1 cellular context compared by ENCODE assay signal in the genomic region with DNA sequence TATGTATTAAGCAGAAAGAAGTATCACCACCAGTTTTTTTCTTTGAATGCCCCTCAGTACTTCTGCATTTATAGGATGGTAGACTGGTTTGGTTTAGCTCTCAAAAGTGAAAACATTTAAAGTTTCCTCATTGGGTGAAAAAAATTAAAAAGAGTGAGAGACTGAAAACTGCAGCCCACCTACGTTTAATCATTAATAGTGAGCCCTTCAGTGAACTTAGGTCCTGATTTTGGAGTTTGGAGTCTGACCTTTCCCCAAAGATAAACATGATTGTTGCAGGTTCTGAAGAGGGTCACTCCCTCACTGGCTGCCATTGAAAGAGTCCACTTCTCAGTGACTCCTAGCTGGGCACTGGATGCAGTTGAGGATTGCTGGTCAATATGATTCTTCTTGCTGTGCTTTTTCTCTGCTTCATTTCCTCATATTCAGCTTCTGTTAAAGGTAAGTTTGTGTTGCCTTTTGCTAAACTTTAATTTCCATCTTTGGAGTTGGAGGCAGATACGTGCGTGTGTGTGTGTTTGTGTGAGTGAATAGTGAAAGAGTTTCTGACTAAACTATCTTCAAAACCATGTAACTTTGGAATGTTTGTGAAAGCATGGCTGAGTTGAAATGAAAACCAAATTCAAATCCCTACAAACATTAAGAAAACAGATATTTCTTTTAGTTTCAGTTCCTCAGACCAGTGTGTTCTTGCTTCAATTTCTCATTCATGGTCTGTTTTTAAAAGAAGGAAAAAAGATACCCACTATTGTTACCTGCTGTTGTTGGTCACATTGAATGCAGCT.
TF ChIP-seq lines count a peak whose summit lies in the region.

MTTP (plus strand) TSS at position 295 of the 785 bp plus-strand sequence; CDS start at position 381, 86 bp downstream.

TF ChIP-seq in HepG2, 621 proteins besides CTCF, POLR2A, EP300 and RAD21 (continued from another document and continues in another):
- TF ChIP-seq, protein P1, sequence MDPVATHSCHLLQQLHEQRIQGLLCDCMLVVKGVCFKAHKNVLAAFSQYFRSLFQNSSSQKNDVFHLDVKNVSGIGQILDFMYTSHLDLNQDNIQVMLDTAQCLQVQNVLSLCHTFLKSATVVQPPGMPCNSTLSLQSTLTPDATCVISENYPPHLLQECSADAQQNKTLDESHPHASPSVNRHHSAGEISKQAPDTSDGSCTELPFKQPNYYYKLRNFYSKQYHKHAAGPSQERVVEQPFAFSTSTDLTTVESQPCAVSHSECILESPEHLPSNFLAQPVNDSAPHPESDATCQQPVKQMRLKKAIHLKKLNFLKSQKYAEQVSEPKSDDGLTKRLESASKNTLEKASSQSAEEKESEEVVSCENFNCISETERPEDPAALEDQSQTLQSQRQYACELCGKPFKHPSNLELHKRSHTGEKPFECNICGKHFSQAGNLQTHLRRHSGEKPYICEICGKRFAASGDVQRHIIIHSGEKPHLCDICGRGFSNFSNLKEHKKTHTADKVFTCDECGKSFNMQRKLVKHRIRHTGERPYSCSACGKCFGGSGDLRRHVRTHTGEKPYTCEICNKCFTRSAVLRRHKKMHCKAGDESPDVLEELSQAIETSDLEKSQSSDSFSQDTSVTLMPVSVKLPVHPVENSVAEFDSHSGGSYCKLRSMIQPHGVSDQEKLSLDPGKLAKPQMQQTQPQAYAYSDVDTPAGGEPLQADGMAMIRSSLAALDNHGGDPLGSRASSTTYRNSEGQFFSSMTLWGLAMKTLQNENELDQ (CRISPR knock-in tag; IDR thresholded peaks at IDR 0.05; ENCODE audit: borderline replicate concordance): no peak
- no peak for TF ChIP-seq RARG (CRISPR knock-in tag; IDR thresholded peaks at IDR 0.05; ENCODE audit: low read depth)
- TF ChIP-seq KDM3A (CRISPR knock-in tag; IDR thresholded peaks at IDR 0.05; ENCODE audit: low read depth): 0 out of 2 replicates have a peak, but pooled peaks have one; percentile 39
- TF ChIP-seq ZFP90 (CRISPR knock-in tag; IDR thresholded peaks at IDR 0.05; ENCODE audit: borderline replicate concordance): peak; percentile 42
- peak; percentile 62 to 65; a peak in 2 of 4 replicates for TF ChIP-seq HMGXB4 (CRISPR knock-in tag; IDR thresholded peaks at IDR 0.05; ENCODE audit: borderline replicate concordance in 1 of 2, low read depth in 1 of 2)
- TF ChIP-seq, protein P2, sequence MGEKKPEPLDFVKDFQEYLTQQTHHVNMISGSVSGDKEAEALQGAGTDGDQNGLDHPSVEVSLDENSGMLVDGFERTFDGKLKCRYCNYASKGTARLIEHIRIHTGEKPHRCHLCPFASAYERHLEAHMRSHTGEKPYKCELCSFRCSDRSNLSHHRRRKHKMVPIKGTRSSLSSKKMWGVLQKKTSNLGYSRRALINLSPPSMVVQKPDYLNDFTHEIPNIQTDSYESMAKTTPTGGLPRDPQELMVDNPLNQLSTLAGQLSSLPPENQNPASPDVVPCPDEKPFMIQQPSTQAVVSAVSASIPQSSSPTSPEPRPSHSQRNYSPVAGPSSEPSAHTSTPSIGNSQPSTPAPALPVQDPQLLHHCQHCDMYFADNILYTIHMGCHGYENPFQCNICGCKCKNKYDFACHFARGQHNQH (CRISPR knock-in tag; IDR thresholded peaks at IDR 0.05): peak; percentile 63; the same call in 1 of the 2 replicates
- TF ChIP-seq BCL3 (CRISPR knock-in tag; IDR thresholded peaks at IDR 0.05): peak; percentile 50; the same call in 1 of the 2 replicates
- TF ChIP-seq, protein P3, sequence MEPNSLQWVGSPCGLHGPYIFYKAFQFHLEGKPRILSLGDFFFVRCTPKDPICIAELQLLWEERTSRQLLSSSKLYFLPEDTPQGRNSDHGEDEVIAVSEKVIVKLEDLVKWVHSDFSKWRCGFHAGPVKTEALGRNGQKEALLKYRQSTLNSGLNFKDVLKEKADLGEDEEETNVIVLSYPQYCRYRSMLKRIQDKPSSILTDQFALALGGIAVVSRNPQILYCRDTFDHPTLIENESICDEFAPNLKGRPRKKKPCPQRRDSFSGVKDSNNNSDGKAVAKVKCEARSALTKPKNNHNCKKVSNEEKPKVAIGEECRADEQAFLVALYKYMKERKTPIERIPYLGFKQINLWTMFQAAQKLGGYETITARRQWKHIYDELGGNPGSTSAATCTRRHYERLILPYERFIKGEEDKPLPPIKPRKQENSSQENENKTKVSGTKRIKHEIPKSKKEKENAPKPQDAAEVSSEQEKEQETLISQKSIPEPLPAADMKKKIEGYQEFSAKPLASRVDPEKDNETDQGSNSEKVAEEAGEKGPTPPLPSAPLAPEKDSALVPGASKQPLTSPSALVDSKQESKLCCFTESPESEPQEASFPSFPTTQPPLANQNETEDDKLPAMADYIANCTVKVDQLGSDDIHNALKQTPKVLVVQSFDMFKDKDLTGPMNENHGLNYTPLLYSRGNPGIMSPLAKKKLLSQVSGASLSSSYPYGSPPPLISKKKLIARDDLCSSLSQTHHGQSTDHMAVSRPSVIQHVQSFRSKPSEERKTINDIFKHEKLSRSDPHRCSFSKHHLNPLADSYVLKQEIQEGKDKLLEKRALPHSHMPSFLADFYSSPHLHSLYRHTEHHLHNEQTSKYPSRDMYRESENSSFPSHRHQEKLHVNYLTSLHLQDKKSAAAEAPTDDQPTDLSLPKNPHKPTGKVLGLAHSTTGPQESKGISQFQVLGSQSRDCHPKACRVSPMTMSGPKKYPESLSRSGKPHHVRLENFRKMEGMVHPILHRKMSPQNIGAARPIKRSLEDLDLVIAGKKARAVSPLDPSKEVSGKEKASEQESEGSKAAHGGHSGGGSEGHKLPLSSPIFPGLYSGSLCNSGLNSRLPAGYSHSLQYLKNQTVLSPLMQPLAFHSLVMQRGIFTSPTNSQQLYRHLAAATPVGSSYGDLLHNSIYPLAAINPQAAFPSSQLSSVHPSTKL (CRISPR knock-in tag; IDR thresholded peaks at IDR 0.05): peak; percentile 79
- TF ChIP-seq THAP11 (CRISPR knock-in tag; IDR thresholded peaks at IDR 0.05): peak; percentile 72
- TF ChIP-seq, protein P4, sequence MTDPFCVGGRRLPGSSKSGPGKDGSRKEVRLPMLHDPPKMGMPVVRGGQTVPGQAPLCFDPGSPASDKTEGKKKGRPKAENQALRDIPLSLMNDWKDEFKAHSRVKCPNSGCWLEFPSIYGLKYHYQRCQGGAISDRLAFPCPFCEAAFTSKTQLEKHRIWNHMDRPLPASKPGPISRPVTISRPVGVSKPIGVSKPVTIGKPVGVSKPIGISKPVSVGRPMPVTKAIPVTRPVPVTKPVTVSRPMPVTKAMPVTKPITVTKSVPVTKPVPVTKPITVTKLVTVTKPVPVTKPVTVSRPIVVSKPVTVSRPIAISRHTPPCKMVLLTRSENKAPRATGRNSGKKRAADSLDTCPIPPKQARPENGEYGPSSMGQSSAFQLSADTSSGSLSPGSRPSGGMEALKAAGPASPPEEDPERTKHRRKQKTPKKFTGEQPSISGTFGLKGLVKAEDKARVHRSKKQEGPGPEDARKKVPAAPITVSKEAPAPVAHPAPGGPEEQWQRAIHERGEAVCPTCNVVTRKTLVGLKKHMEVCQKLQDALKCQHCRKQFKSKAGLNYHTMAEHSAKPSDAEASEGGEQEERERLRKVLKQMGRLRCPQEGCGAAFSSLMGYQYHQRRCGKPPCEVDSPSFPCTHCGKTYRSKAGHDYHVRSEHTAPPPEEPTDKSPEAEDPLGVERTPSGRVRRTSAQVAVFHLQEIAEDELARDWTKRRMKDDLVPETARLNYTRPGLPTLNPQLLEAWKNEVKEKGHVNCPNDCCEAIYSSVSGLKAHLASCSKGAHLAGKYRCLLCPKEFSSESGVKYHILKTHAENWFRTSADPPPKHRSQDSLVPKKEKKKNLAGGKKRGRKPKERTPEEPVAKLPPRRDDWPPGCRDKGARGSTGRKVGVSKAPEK (CRISPR knock-in tag; IDR thresholded peaks at IDR 0.05; ENCODE audit: borderline replicate concordance): 0 out of 2 replicates have a peak, but pooled peaks have one; percentile 51
- TF ChIP-seq HOXA3 (CRISPR knock-in tag; IDR thresholded peaks at IDR 0.05): peak; percentile 82
- TF ChIP-seq, protein P5, sequence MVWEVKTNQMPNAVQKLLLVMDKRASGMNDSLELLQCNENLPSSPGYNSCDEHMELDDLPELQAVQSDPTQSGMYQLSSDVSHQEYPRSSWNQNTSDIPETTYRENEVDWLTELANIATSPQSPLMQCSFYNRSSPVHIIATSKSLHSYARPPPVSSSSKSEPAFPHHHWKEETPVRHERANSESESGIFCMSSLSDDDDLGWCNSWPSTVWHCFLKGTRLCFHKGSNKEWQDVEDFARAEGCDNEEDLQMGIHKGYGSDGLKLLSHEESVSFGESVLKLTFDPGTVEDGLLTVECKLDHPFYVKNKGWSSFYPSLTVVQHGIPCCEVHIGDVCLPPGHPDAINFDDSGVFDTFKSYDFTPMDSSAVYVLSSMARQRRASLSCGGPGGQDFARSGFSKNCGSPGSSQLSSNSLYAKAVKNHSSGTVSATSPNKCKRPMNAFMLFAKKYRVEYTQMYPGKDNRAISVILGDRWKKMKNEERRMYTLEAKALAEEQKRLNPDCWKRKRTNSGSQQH (CRISPR knock-in tag; IDR thresholded peaks at IDR 0.05; ENCODE audit: low read depth): no peak; the same call in 1 of the 2 replicates
- TF ChIP-seq KLF12 (CRISPR knock-in tag; IDR thresholded peaks at IDR 0.05; ENCODE audit: borderline replicate concordance): peak; percentile 73; the same call in 1 of the 2 replicates
- no peak for TF ChIP-seq SOX6 (IDR thresholded peaks at IDR 0.05)
- TF ChIP-seq SOX6 (CRISPR knock-in tag; IDR thresholded peaks at IDR 0.05): peak; percentile 79
- TF ChIP-seq LBX2 (CRISPR knock-in tag; IDR thresholded peaks at IDR 0.05; ENCODE audit: borderline replicate concordance): no peak
- TF ChIP-seq, protein P6, sequence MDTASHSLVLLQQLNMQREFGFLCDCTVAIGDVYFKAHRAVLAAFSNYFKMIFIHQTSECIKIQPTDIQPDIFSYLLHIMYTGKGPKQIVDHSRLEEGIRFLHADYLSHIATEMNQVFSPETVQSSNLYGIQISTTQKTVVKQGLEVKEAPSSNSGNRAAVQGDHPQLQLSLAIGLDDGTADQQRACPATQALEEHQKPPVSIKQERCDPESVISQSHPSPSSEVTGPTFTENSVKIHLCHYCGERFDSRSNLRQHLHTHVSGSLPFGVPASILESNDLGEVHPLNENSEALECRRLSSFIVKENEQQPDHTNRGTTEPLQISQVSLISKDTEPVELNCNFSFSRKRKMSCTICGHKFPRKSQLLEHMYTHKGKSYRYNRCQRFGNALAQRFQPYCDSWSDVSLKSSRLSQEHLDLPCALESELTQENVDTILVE (CRISPR knock-in tag; IDR thresholded peaks at IDR 0.05): peak; percentile 23; the same call in 1 of the 2 replicates
- peak; percentile 48 for TF ChIP-seq ASH2L (IDR thresholded peaks at IDR 0.05; ENCODE audit: insufficient read length, low read depth, low read length)
- TF ChIP-seq, protein P7, sequence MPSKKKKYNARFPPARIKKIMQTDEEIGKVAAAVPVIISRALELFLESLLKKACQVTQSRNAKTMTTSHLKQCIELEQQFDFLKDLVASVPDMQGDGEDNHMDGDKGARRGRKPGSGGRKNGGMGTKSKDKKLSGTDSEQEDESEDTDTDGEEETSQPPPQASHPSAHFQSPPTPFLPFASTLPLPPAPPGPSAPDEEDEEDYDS (CRISPR knock-in tag; IDR thresholded peaks at IDR 0.05): peak; percentile 59
- peak; percentile 62; the same call in 1 of the 2 replicates for TF ChIP-seq NFIC (IDR thresholded peaks at IDR 0.05; ENCODE audit: low read length)
- TF ChIP-seq, protein P8, sequence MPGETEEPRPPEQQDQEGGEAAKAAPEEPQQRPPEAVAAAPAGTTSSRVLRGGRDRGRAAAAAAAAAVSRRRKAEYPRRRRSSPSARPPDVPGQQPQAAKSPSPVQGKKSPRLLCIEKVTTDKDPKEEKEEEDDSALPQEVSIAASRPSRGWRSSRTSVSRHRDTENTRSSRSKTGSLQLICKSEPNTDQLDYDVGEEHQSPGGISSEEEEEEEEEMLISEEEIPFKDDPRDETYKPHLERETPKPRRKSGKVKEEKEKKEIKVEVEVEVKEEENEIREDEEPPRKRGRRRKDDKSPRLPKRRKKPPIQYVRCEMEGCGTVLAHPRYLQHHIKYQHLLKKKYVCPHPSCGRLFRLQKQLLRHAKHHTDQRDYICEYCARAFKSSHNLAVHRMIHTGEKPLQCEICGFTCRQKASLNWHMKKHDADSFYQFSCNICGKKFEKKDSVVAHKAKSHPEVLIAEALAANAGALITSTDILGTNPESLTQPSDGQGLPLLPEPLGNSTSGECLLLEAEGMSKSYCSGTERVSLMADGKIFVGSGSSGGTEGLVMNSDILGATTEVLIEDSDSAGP (CRISPR knock-in tag; IDR thresholded peaks at IDR 0.05; ENCODE audit: borderline replicate concordance): no peak
- no peak for TF ChIP-seq HMGA1 (CRISPR knock-in tag; conservative IDR thresholded peaks at IDR 0.05)
- TF ChIP-seq DDIT3 (CRISPR knock-in tag; IDR thresholded peaks at IDR 0.05): no peak
- TF ChIP-seq ZNF503 (CRISPR knock-in tag; IDR thresholded peaks at IDR 0.05): peak; percentile 67; the same call in 1 of the 2 replicates
